ENCODE assay signal across 33 cellular contexts in genomic region chr13:29521336-29521735, GRCh38.
DNase-seq lines count a peak whose midpoint lies in the region; ATAC-seq and TF ChIP-seq lines count a peak whose summit lies in the region.
"Had no signal": no experiment of that assay in that cellular context is flagged by ENCODE, and none has a peak within 500 bp of the region (broad histone marks: within the 10 kb centered on the region; RNA-seq: fewer than 3 reads in every experiment).

No MANE protein-coding gene starts in this region.

- in situ Hi-C loops in KBM-7 (cut with MboI; ENCODE audit: low pct_unique_long_range_greater_than_20kb, low sequenced_read_pairs) = loop anchor here (25.0 kb wide), 1 partner anchor 191 kb away; no protein-coding TSS in a partner anchor

- H3K27me3 ChIP-seq in ACC112 (ENCODE audit: insufficient read depth, low read length) (no peaks in the 10 kb centered on the region), ascending aorta (no peaks in the 10 kb centered on the region), spleen (replicated peaks in 1 of 7) (no peaks in the 10 kb centered on the region), esophagus squamous epithelium (no peaks in the 10 kb centered on the region)
- H3K27me3 ChIP-seq: heart left ventricle, transverse colon had no signal

- H2AFZ ChIP-seq in ACC112 (ENCODE audit: low read length, unreplicated experiment) = no peak overlapping the region
- H2AFZ ChIP-seq: GM23338 had no signal

- no peak overlapping the region for H3K4me3 Mint-ChIP-seq in mesothelial cell of epicardium
- H3K4me3 Mint-ChIP-seq: activated B cell treated with CpG ODN at 0.5 μM for 24 hours; activated T-cell treated with anti-CD3 and anti-CD28 coated beads, Interleukin-2, amount 50 U/mL, for 4 hours; CD4-positive, alpha-beta memory T cell; central memory CD8-positive, alpha-beta T cell; endodermal cell; GM23338; naive thymus-derived CD4-positive, alpha-beta T cell; stimulated activated naive CD8-positive, alpha-beta T cell treated with anti-CD3 and anti-CD28 coated beads, Interleukin-15, amount 100 ng/mL, for 72 hours; T-helper 1 cell treated with Interleukin-12 subunit alpha and Interleukin-12 subunit beta and Interleukin-4 antibody, amounts not matched to agents 30 μg/mL and 1 μg/mL, for 36 hours had no signal

- DNase-seq in ascending aorta (ENCODE audit: low spot score in 2 of 2) (no peak), mesothelial cell of epicardium (ENCODE audit: low spot score in 2 of 2, unreplicated experiment in 2 of 2) (no peak), spleen (peak; percentile 49), KBM-7 (no peak), esophagus squamous epithelium (lab: John Stamatoyannopoulos, UW) (no peak)
- DNase-seq: activated B cell treated with CpG ODN at 0.5 μM for 24 hours; activated T-cell treated with anti-CD3 and anti-CD28 coated beads, Interleukin-2, amount 50 U/mL, for 4 hours; CD4-positive, alpha-beta memory T cell; endodermal cell; KG1; left ventricle myocardium superior; midbrain; naive thymus-derived CD4-positive, alpha-beta T cell; NCI-H1417; NCI-H2029; NCI-H524; NK-92 treated with Interleukin-12 subunit alpha and Interleukin-12 subunit beta, amount 100 ng/mL, for 24 hours; occipital lobe; small intestine; stimulated activated CD4-positive, alpha-beta T cell treated with anti-CD3 and anti-CD28 coated beads, Interleukin-2, amount 100 ng/mL, for 24 hours; stimulated activated CD8-positive, alpha-beta memory T cell treated with anti-CD3 and anti-CD28 coated beads, Interleukin-4, amount 100 ng/mL, for 48 hours; stimulated activated naive CD8-positive, alpha-beta T cell treated with anti-CD3 and anti-CD28 coated beads, Interleukin-15, amount 100 ng/mL, for 72 hours; transverse colon had no signal

- TF ChIP-seq POLR2A in spleen (IDR thresholded peaks at IDR 0.05) = no peak
- TF ChIP-seq POLR2A in esophagus squamous epithelium (IDR thresholded peaks at IDR 0.05) = no peak

- no peaks in the 10 kb centered on the region for H3K9me3 Mint-ChIP-seq in mesothelial cell of epicardium
- H3K9me3 Mint-ChIP-seq: activated B cell treated with CpG ODN at 0.5 μM for 24 hours; activated T-cell treated with anti-CD3 and anti-CD28 coated beads, Interleukin-2, amount 50 U/mL, for 4 hours; CD4-positive, alpha-beta memory T cell; central memory CD8-positive, alpha-beta T cell; endodermal cell; GM23338; naive thymus-derived CD4-positive, alpha-beta T cell; stimulated activated naive CD8-positive, alpha-beta T cell treated with anti-CD3 and anti-CD28 coated beads, Interleukin-15, amount 100 ng/mL, for 72 hours; T-helper 1 cell treated with Interleukin-12 subunit alpha and Interleukin-12 subunit beta and Interleukin-4 antibody, amounts not matched to agents 30 μg/mL and 1 μg/mL, for 36 hours had no signal

- H3K27ac ChIP-seq in ACC112 (ENCODE audit: low read depth, low read length) (peak overlapping the region; percentile 98), ascending aorta (peak overlapping the region; percentile 44 to 50), spleen (no peak overlapping the region), esophagus squamous epithelium (no peak overlapping the region)
- H3K27ac ChIP-seq: A549, SK-N-MC had no signal

- WGBS in spleen, 5 donors = 85 to 97% (median 93%) methylated on average over 14 of the region's 14 CpGs
- WGBS in esophagus squamous epithelium, 2 donors = 83 to 91% methylated on average over 9 to 10 of the region's 14 CpGs

- H3K4me3 ChIP-seq in ACC112 (ENCODE audit: low read depth, low read length) = peak overlapping the region; percentile 33; the same call in 1 of the 2 replicates
- no peak overlapping the region for H3K4me3 ChIP-seq in ascending aorta
- H3K4me3 ChIP-seq in spleen = no peak overlapping the region
- no peak overlapping the region for H3K4me3 ChIP-seq in esophagus squamous epithelium
- H3K4me3 ChIP-seq: A549, GM23338, heart left ventricle, SK-N-MC, transverse colon had no signal

- intact Hi-C loops in ascending aorta (cut with DNase I) (loop anchor here (5.0 kb wide), 2 partner anchors 76 to 331 kb away; partner anchors contain the start of genes SLC7A1 and UBL3), spleen (cut with DNase I; ENCODE audit: low total_unique reads) (no loop called here), esophagus squamous epithelium (cut with DNase I) (no loop called here)

- H3K27me3 Mint-ChIP-seq in mesothelial cell of epicardium (ENCODE audit: low read depth) = no peaks in the 10 kb centered on the region
- H3K27me3 Mint-ChIP-seq: activated B cell treated with CpG ODN at 0.5 μM for 24 hours; CD4-positive, alpha-beta memory T cell; central memory CD8-positive, alpha-beta T cell; naive thymus-derived CD4-positive, alpha-beta T cell; stimulated activated naive CD8-positive, alpha-beta T cell treated with anti-CD3 and anti-CD28 coated beads, Interleukin-15, amount 100 ng/mL, for 72 hours had no signal

- peaks cover 10% of the 10 kb centered on the region for H3K79me2 ChIP-seq in ACC112 (ENCODE audit: control insufficient read depth, insufficient read depth, low read length, unreplicated experiment)

- TF ChIP-seq CTCF in ascending aorta (IDR thresholded peaks at IDR 0.05) (no peak), mesothelial cell of epicardium (IDR thresholded peaks at IDR 0.05; ENCODE audit: unreplicated experiment) (no peak), spleen (IDR thresholded peaks at IDR 0.05 in 8 of 11, conservative IDR thresholded peaks at IDR 0.05 in 3 of 11) (no peak), esophagus squamous epithelium (IDR thresholded peaks at IDR 0.05) (no peak)

- H3K36me3 Mint-ChIP-seq in mesothelial cell of epicardium = peaks cover 17% of the 10 kb centered on the region

- ATAC-seq in HG03354 (IDR thresholded peaks at IDR 0.05; ENCODE audit: poor library complexity, severe bottlenecking, unreplicated experiment) = no peak
- no peak for ATAC-seq in HG02763 (IDR thresholded peaks at IDR 0.05; ENCODE audit: unreplicated experiment)
- ATAC-seq: A549; activated T-cell treated with anti-CD3 and anti-CD28 coated beads, Interleukin-2, amount 50 U/mL, for 4 hours; esophagus mucosa; GM23338; naive thymus-derived CD4-positive, alpha-beta T cell; stimulated activated naive CD8-positive, alpha-beta T cell treated with anti-CD3 and anti-CD28 coated beads, Interleukin-15, amount 100 ng/mL, for 72 hours had no signal

- peaks cover 11% of the 10 kb centered on the region; the same call in 1 of the 2 replicates for H3K36me3 ChIP-seq in ACC112 (ENCODE audit: insufficient read depth, low read length)
- peaks cover 31 to 41% of the 10 kb centered on the region in 2 donors for H3K36me3 ChIP-seq in ascending aorta
- H3K36me3 ChIP-seq in spleen = peaks cover 0 to 97% (median 60%) of the 10 kb centered on the region in 6 donors
- peaks cover 15 to 100% (median 60%) of the 10 kb centered on the region in 3 donors for H3K36me3 ChIP-seq in esophagus squamous epithelium

- H3K9me3 ChIP-seq in ascending aorta (no peaks in the 10 kb centered on the region), spleen (no peaks in the 10 kb centered on the region), esophagus squamous epithelium (no peaks in the 10 kb centered on the region)
- H3K9me3 ChIP-seq: A549, heart left ventricle, transverse colon had no signal

- H3K27ac Mint-ChIP-seq in mesothelial cell of epicardium = peak overlapping the region; percentile 32
- H3K27ac Mint-ChIP-seq: activated B cell treated with CpG ODN at 0.5 μM for 24 hours; CD4-positive, alpha-beta memory T cell; endodermal cell; GM23338; naive thymus-derived CD4-positive, alpha-beta T cell; T-helper 1 cell treated with Interleukin-12 subunit alpha and Interleukin-12 subunit beta and Interleukin-4 antibody, amounts not matched to agents 30 μg/mL and 1 μg/mL, for 36 hours had no signal

- H3K4me1 Mint-ChIP-seq in mesothelial cell of epicardium = peaks cover 13% of the 10 kb centered on the region
- H3K4me1 Mint-ChIP-seq: activated B cell treated with CpG ODN at 0.5 μM for 24 hours; CD4-positive, alpha-beta memory T cell; central memory CD8-positive, alpha-beta T cell; endodermal cell; stimulated activated naive CD8-positive, alpha-beta T cell treated with anti-CD3 and anti-CD28 coated beads, Interleukin-15, amount 100 ng/mL, for 72 hours had no signal

- H3K4me1 ChIP-seq in ACC112 (ENCODE audit: control insufficient read depth, insufficient read depth, low read length, unreplicated experiment) = peaks cover 49% of the 10 kb centered on the region
- peaks cover 3 to 10% of the 10 kb centered on the region in 2 donors for H3K4me1 ChIP-seq in ascending aorta
- H3K4me1 ChIP-seq in spleen = no peaks in the 10 kb centered on the region
- H3K4me1 ChIP-seq in esophagus squamous epithelium = no peaks in the 10 kb centered on the region
- H3K4me1 ChIP-seq: A549, transverse colon had no signal

Comparison
In these comparisons a context has a peak if more than half of its experiments do, and no peak if none do; other contexts are left out.
1. H3K27ac ChIP-seq: peak in ACC112 (single experiment) and ascending aorta (2 of 2); none in spleen (0 of 8) and esophagus squamous epithelium (0 of 4).